ENCODE assay signal across 8 cellular contexts in the genomic region with DNA sequence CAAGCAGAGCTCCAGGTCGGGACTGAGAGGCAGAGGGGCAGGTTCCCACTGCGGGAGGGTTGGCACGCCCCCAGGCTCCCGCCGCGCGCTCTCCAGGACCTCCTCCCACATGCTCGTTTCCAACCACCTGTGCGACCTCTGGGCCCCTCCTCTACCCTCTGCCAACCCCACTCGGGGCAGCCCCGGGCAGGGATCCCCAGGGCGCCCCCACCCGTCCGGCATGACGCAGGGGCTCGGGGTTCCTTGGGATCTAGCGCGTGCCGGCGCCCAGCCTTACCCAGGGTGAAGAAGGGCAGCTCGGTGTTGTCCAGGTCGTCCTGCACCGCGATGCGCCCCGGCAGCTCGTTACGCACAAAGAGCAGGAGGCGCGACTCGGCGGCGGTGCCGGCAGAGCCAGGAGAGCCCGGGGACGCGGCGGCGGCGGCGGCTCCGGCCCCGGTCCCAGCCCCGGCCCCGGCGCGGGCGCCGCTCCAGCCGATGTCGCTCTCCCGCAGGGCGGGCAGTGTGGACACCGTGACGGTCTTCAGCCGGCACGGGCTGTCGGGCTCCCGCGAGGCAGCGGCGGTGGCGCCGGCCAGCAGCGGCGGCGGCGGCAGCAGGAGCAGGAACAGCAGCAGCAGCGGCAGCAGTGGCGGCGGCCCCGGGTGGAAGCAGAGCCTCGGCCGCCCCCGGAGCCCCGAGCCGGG. TPM values are rescaled to one million over a fixed set of nuclear protein-coding genes. Genes with fewer than 3 reads are reported as not detected.
DNase-seq lines count a peak whose midpoint lies in the region; ATAC-seq and TF ChIP-seq lines count a peak whose summit lies in the region.

No MANE protein-coding gene starts in this region.

- no peaks in the 10 kb centered on the region for H3K36me3 Mint-ChIP-seq in activated T-helper 17 cell treated with anti-CD3 and anti-CD28 coated beads, Interleukin-2, amount 50 U/mL, for 72 hours (ENCODE audit: low read depth)

- peak overlapping the region; percentile 61; the same call in 1 of the 2 replicates for H3K9ac ChIP-seq in BLaER1
- H3K9ac ChIP-seq in KMS-11 = no peak overlapping the region
- H3K9ac ChIP-seq in mesendoderm (ENCODE audit: low read length) = peak overlapping the region; percentile 66

- H3K27me3 Mint-ChIP-seq in activated T-helper 17 cell treated with anti-CD3 and anti-CD28 coated beads, Interleukin-2, amount 50 U/mL, for 72 hours = peaks cover 29% of the 10 kb centered on the region

- H3K23ac ChIP-seq in mesendoderm (ENCODE audit: low read length) = no peak overlapping the region

- peak overlapping the region; percentile 64 for H2AFZ ChIP-seq in KMS-11 (ENCODE audit: low read depth)

- peak overlapping the region; percentile 81 for H3K56ac ChIP-seq in mesendoderm (ENCODE audit: low read length)

- no peak for ATAC-seq in GM21423 (IDR thresholded peaks at IDR 0.05; ENCODE audit: unreplicated experiment)
- no peak for ATAC-seq in activated T-helper 17 cell treated with anti-CD3 and anti-CD28 coated beads, Interleukin-2, amount 50 U/mL, for 72 hours (replicated peaks)

- no peak overlapping the region for H3K27ac Mint-ChIP-seq in activated T-helper 17 cell treated with anti-CD3 and anti-CD28 coated beads, Interleukin-2, amount 50 U/mL, for 72 hours

- no peaks in the 10 kb centered on the region for H3K9me3 Mint-ChIP-seq in activated T-helper 17 cell treated with anti-CD3 and anti-CD28 coated beads, Interleukin-2, amount 50 U/mL, for 72 hours

- no peak overlapping the region for H2BK15ac ChIP-seq in mesendoderm (replicated peaks; ENCODE audit: low read depth)

- H3K27me3 ChIP-seq in BLaER1 (peaks cover 54% of the 10 kb centered on the region), KMS-11 (ENCODE audit: insufficient read depth, low read depth) (no peaks in the 10 kb centered on the region), ectodermal cell (ENCODE audit: control insufficient read depth, insufficient read depth, low read length, poor library complexity, severe bottlenecking) (peaks cover 71% of the 10 kb centered on the region), mesendoderm (ENCODE audit: insufficient read depth, low read length, poor library complexity) (peaks cover 38% of the 10 kb centered on the region)

- WGBS in ectodermal cell, 2 experiments = 0% methylated on average over 77 of the region's 77 CpGs
- WGBS in mesendoderm (ENCODE audit: extremely low coverage, insufficient coverage, low lambda C conversion rate) = no CpG with 5 or more reads among the region's 77 CpGs

- H3K79me2 ChIP-seq in KMS-11 (ENCODE audit: insufficient read depth, low read depth) = no peaks in the 10 kb centered on the region
- no peaks in the 10 kb centered on the region for H3K79me2 ChIP-seq in mesendoderm (ENCODE audit: control insufficient read depth, insufficient read depth, low read length)

- no peak overlapping the region for H4K5ac ChIP-seq in mesendoderm (ENCODE audit: low read length)

- peaks cover 23% of the 10 kb centered on the region for H3K4me1 ChIP-seq in BLaER1
- H3K4me1 ChIP-seq in KMS-11 (ENCODE audit: low read depth, poor library complexity, severe bottlenecking) = no peaks in the 10 kb centered on the region
- H3K4me1 ChIP-seq in ectodermal cell (ENCODE audit: control insufficient read depth, insufficient read depth, low read length) = peaks cover 12% of the 10 kb centered on the region
- peaks cover 2% of the 10 kb centered on the region for H3K4me1 ChIP-seq in mesendoderm (ENCODE audit: control insufficient read depth, low read depth, low read length)

- no peak overlapping the region for H3K27ac ChIP-seq in BLaER1
- H3K27ac ChIP-seq in KMS-11 = no peak overlapping the region
- H3K27ac ChIP-seq in ectodermal cell (ENCODE audit: insufficient read depth, low read depth, low read length, poor library complexity, severe bottlenecking) = no peak overlapping the region
- no peak overlapping the region for H3K27ac ChIP-seq in mesendoderm (ENCODE audit: low read depth, low read length)

- H3K4me3 ChIP-seq in BLaER1 (peak overlapping the region; percentile 73), KMS-11 (IDR thresholded peaks at IDR 0.05; ENCODE audit: insufficient read depth, low read depth, low read length) (no peak overlapping the region), ectodermal cell (ENCODE audit: insufficient read depth, low read depth, low read length) (peak overlapping the region; percentile 46), mesendoderm (ENCODE audit: low read length) (peak overlapping the region; percentile 36)

- no peak overlapping the region for H2BK120ac ChIP-seq in mesendoderm (ENCODE audit: low read depth, low read length)

- H3K4me2 ChIP-seq in BLaER1 = peak overlapping the region; percentile 95
- peak overlapping the region; percentile 48 for H3K4me2 ChIP-seq in KMS-11
- H3K4me2 ChIP-seq in mesendoderm (ENCODE audit: low read length) = peak overlapping the region; percentile 73

- H4K20me1 ChIP-seq in BLaER1 = peaks cover 22% of the 10 kb centered on the region
- no peaks in the 10 kb centered on the region for H4K20me1 ChIP-seq in KMS-11 (ENCODE audit: insufficient read depth)

- no peak overlapping the region for H3K4me3 Mint-ChIP-seq in activated T-helper 17 cell treated with anti-CD3 and anti-CD28 coated beads, Interleukin-2, amount 50 U/mL, for 72 hours

- H2AK5ac ChIP-seq in mesendoderm (ENCODE audit: low read length) = no peak overlapping the region

- no peaks in the 10 kb centered on the region for H3K4me1 Mint-ChIP-seq in activated T-helper 17 cell treated with anti-CD3 and anti-CD28 coated beads, Interleukin-2, amount 50 U/mL, for 72 hours

- H3K9me3 ChIP-seq in BLaER1 = no peaks in the 10 kb centered on the region
- no peaks in the 10 kb centered on the region for H3K9me3 ChIP-seq in ectodermal cell (ENCODE audit: control insufficient read depth, low read length)

- H3K36me3 ChIP-seq in BLaER1 (no peaks in the 10 kb centered on the region), KMS-11 (ENCODE audit: insufficient read depth) (no peaks in the 10 kb centered on the region), ectodermal cell (ENCODE audit: control insufficient read depth, insufficient read depth, low read length) (no peaks in the 10 kb centered on the region), mesendoderm (ENCODE audit: control insufficient read depth, insufficient read depth, low read length) (no peaks in the 10 kb centered on the region)

- H3K79me1 ChIP-seq in mesendoderm (ENCODE audit: low read length) = no peaks in the 10 kb centered on the region

- no peak overlapping the region for H2BK5ac ChIP-seq in mesendoderm (ENCODE audit: low read length)

- DNase-seq in mesendoderm = peak; percentile 41
- no peak for DNase-seq in OCI-M1 (lab: John Stamatoyannopoulos, UW)
- no peak for DNase-seq in NCI-H128 (lab: John Stamatoyannopoulos, UW; ENCODE audit: unreplicated experiment)

- no peak overlapping the region for H3K4ac ChIP-seq in mesendoderm (ENCODE audit: low read depth, low read length)

- H4K8ac ChIP-seq in mesendoderm (ENCODE audit: low read depth, low read length) = no peak overlapping the region

- TF ChIP-seq CTCF in KMS-11 (conservative IDR thresholded peaks at IDR 0.05; ENCODE audit: low read depth, low read length) = no peak

- H3K18ac ChIP-seq in mesendoderm (ENCODE audit: low read length) = peak overlapping the region; percentile 82

RNA-seq across cellular contexts. Expression of a gene that starts 0.5 kb away (rescaled TPM):
- 12.9 TPM for polyA plus RNA-seq in ectodermal cell (2013, experiment 1 of 4)
- polyA plus RNA-seq in ectodermal cell (2013, experiment 2 of 4) = 12.6 TPM
- polyA plus RNA-seq in ectodermal cell (2013, experiment 3 of 4) = 10.0 TPM
- polyA plus RNA-seq in ectodermal cell (2013, experiment 4 of 4) = 12.0 TPM
- 3.1 TPM for polyA plus RNA-seq in mesendoderm (2013, experiment 1 of 2)
- 3.4 TPM for polyA plus RNA-seq in mesendoderm (2013, experiment 2 of 2)
- 1 to 10 TPM; 3.3 to 5.4 TPM for total RNA-seq in activated T-helper 17 cell treated with anti-CD3 and anti-CD28 coated beads, Interleukin-2, amount 50 U/mL, for 72 hours
